19 cellular contexts compared by ENCODE assay signal in genomic region chr22:31612891-31613285, GRCh38.
"Had no signal": no experiment of that assay in that cellular context is flagged by ENCODE, and none has a peak within 500 bp of the region (broad histone marks: within the 10 kb centered on the region; RNA-seq: fewer than 3 reads in every experiment).

No MANE protein-coding gene starts in this region.

- H3K27me3 ChIP-seq: ascending aorta, esophagus muscularis mucosa, gastroesophageal sphincter, heart left ventricle, left lung, upper lobe of right lung had no signal

- DNase-seq: activated CD4-positive, alpha-beta T cell treated with anti-CD3 and anti-CD28 coated beads, Interleukin-2, amount 10 ng/mL, durations not matched to agents 7 days and 5 days; activated CD4-positive, CD25-positive, alpha-beta regulatory T cell; activated naive CD4-positive, alpha-beta T cell treated with anti-CD3 and anti-CD28 coated beads for 36 hours; cerebellar nuclear complex; effector CD4-positive, alpha-beta T cell; mammary epithelial cell; midbrain; nucleus accumbens; stimulated activated naive CD4-positive, alpha-beta T cell; T-cell; T-helper 9 cell; upper lobe of right lung had no signal

- H3K9me3 Mint-ChIP-seq: activated CD4-positive, alpha-beta T cell treated with anti-CD3 and anti-CD28 coated beads, Interleukin-2, amount 10 ng/mL, durations not matched to agents 7 days and 5 days; activated naive CD4-positive, alpha-beta T cell treated with anti-CD3 and anti-CD28 coated beads for 36 hours; activated T-helper 17 cell treated with anti-CD3 and anti-CD28 coated beads, Interleukin-2, amount 50 U/mL, for 72 hours; nephron; T-cell had no signal

- H3K27me3 Mint-ChIP-seq: activated CD4-positive, alpha-beta T cell treated with anti-CD3 and anti-CD28 coated beads, Interleukin-2, amount 10 ng/mL, durations not matched to agents 7 days and 5 days; activated T-helper 17 cell treated with anti-CD3 and anti-CD28 coated beads, Interleukin-2, amount 50 U/mL, for 72 hours; T-cell had no signal

- H3K27ac ChIP-seq: ascending aorta, esophagus muscularis mucosa, gastroesophageal sphincter, heart left ventricle, left lung, upper lobe of right lung had no signal

- H3K27ac Mint-ChIP-seq: activated CD4-positive, alpha-beta T cell treated with anti-CD3 and anti-CD28 coated beads, Interleukin-2, amount 10 ng/mL, durations not matched to agents 7 days and 5 days; activated naive CD4-positive, alpha-beta T cell treated with anti-CD3 and anti-CD28 coated beads for 36 hours; activated T-helper 17 cell treated with anti-CD3 and anti-CD28 coated beads, Interleukin-2, amount 50 U/mL, for 72 hours; nephron; T-cell had no signal

- H3K4me1 ChIP-seq: ascending aorta had no signal

- ATAC-seq: activated T-helper 17 cell treated with anti-CD3 and anti-CD28 coated beads, Interleukin-2, amount 50 U/mL, for 72 hours; gastroesophageal sphincter; heart left ventricle; left lung; upper lobe of right lung had no signal

- H3K4me3 ChIP-seq: ascending aorta, esophagus muscularis mucosa, gastroesophageal sphincter, heart left ventricle, left lung, upper lobe of right lung had no signal

- H3K9me3 ChIP-seq: ascending aorta, esophagus muscularis mucosa, gastroesophageal sphincter, heart left ventricle, left lung, upper lobe of right lung had no signal

- H3K4me3 Mint-ChIP-seq: activated CD4-positive, alpha-beta T cell treated with anti-CD3 and anti-CD28 coated beads, Interleukin-2, amount 10 ng/mL, durations not matched to agents 7 days and 5 days; activated naive CD4-positive, alpha-beta T cell treated with anti-CD3 and anti-CD28 coated beads for 36 hours; activated T-helper 17 cell treated with anti-CD3 and anti-CD28 coated beads, Interleukin-2, amount 50 U/mL, for 72 hours; nephron; T-cell had no signal
